8 cellular contexts compared by ENCODE assay signal in the genomic region with DNA sequence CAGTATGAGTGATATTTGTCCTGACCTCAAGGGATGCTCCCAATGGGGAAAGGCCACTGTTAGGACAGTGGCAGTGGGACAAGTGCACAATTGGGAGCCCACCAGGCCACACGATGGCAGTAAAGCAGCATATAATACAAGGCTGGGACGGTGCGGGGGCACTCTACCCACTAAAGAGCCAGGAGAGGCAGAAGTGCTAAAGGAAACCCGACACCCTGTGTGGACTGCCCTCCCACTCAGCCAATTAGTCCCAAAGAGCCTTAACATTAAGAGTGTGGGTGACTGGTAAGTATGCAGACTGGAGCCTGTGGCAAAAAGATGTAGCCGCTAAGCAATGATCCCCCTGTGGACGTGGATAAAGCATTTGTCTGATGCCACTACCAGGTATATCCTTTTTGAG. TPM values are rescaled to one million over a fixed set of nuclear protein-coding genes. Genes with fewer than 3 reads are reported as not detected.
A peak's percentile ranks its signal among the peaks of the same experiment; 100 is the strongest.
DNase-seq lines count a peak whose midpoint lies in the region; ATAC-seq and TF ChIP-seq lines count a peak whose summit lies in the region.

No MANE protein-coding gene starts in this region.

- H3K4me3 Mint-ChIP-seq in activated CD8-positive, alpha-beta T cell treated with anti-CD3 and anti-CD28 coated beads for 36 hours: no peak overlapping the region

- CTCF ChIA-PET in GM10248 (lab: Yijun Ruan, JAX): interaction anchor here (0.9 to 11.6 kb wide), 8 partner anchors 8 to 214 kb away, joined by 3 to 132 read pairs (median 4); a partner anchor contains a TSS
- CTCF ChIA-PET in activated CD8-positive, alpha-beta T cell treated with anti-CD3 and anti-CD28 coated beads for 36 hours (lab: Charles Lee): interaction anchor here (0.6 to 9.4 kb wide), 7 partner anchors 13 to 216 kb away, joined by 3 to 91 read pairs (median 3); no protein-coding TSS in a partner anchor

- DNase-seq in GM10248 (ENCODE audit: extremely low spot score) (peak; percentile 53), NCI-H774 (lab: John Stamatoyannopoulos, UW) (peak; percentile 22), mucosa of descending colon (peak; percentile 65 to 74 (median 65))
- DNase-seq in activated CD8-positive, alpha-beta T cell treated with anti-CD3 and anti-CD28 coated beads for 36 hours: peak; percentile 87
- peak; percentile 48 for DNase-seq in effector CD8-positive, alpha-beta T cell (lab: John Stamatoyannopoulos, UW)
- DNase-seq in stimulated activated CD8-positive, alpha-beta memory T cell treated with anti-CD3 and anti-CD28 coated beads, Interleukin-4, amount 100 ng/mL, for 24 hours (ENCODE audit: low read depth): peak; percentile 42

- H3K27me3 Mint-ChIP-seq in activated CD8-positive, alpha-beta T cell treated with anti-CD3 and anti-CD28 coated beads for 36 hours: no peaks in the 10 kb centered on the region

- H3K36me3 ChIP-seq in mucosa of descending colon (ENCODE audit: low read depth): no peaks in the 10 kb centered on the region

- TF ChIP-seq CTCF in GM10248 (IDR thresholded peaks at IDR 0.05; ENCODE audit: control extremely low read depth, extremely low read depth, low read depth, missing control alignments): peak; percentile 78
- peak; percentile 85 for TF ChIP-seq CTCF in activated CD8-positive, alpha-beta T cell treated with anti-CD3 and anti-CD28 coated beads for 36 hours (IDR thresholded peaks at IDR 0.05)
- TF ChIP-seq CTCF in mucosa of descending colon (IDR thresholded peaks at IDR 0.05): peak; percentile 21

- peaks cover 6% of the 10 kb centered on the region for H3K4me1 ChIP-seq in mucosa of descending colon (ENCODE audit: low read depth)

- POLR2A ChIA-PET in GM10248 (lab: Yijun Ruan, JAX): no interaction called here
- POLR2A ChIA-PET in activated CD8-positive, alpha-beta T cell treated with anti-CD3 and anti-CD28 coated beads for 36 hours (lab: Charles Lee): interaction anchor here (1.6 kb wide), 1 partner anchor 204 kb away, joined by 4 read pairs; no protein-coding TSS in a partner anchor

- H3K9me3 ChIP-seq in mucosa of descending colon: no peaks in the 10 kb centered on the region

- H3K27ac Mint-ChIP-seq in activated CD8-positive, alpha-beta T cell treated with anti-CD3 and anti-CD28 coated beads for 36 hours: no peak overlapping the region

- H3K4me3 ChIP-seq in mucosa of descending colon: no peak overlapping the region

- H3K4me1 Mint-ChIP-seq in activated CD8-positive, alpha-beta T cell treated with anti-CD3 and anti-CD28 coated beads for 36 hours (ENCODE audit: low read depth): no peaks in the 10 kb centered on the region

- ATAC-seq in HG03103 (IDR thresholded peaks at IDR 0.05; ENCODE audit: low read depth, unreplicated experiment) (peak; percentile 67), mucosa of descending colon (peak; percentile 87), HG02678 (IDR thresholded peaks at IDR 0.05; ENCODE audit: unreplicated experiment) (no peak)
- ATAC-seq in activated CD8-positive, alpha-beta T cell treated with anti-CD3 and anti-CD28 coated beads for 36 hours: peak; percentile 99

- H3K9me3 Mint-ChIP-seq in activated CD8-positive, alpha-beta T cell treated with anti-CD3 and anti-CD28 coated beads for 36 hours: no peaks in the 10 kb centered on the region

- H3K36me3 Mint-ChIP-seq in activated CD8-positive, alpha-beta T cell treated with anti-CD3 and anti-CD28 coated beads for 36 hours (ENCODE audit: low read depth): no peaks in the 10 kb centered on the region

- intact Hi-C loops in activated CD8-positive, alpha-beta T cell treated with anti-CD3 and anti-CD28 coated beads for 36 hours (cut with micrococcal nuclease): loop anchor here (1.0 kb wide), 1 partner anchor 205 kb away; no protein-coding TSS in a partner anchor
- intact Hi-C loops in mucosa of descending colon (cut with DNase I, micrococcal nuclease): no loop called here

RNA-seq across cellular contexts. Expression of a gene that starts 8.2 kb away (rescaled TPM):
- 10 to 100 TPM; 30.4 to 32.8 TPM for total RNA-seq in activated CD8-positive, alpha-beta T cell treated with anti-CD3 and anti-CD28 coated beads for 36 hours
- total RNA-seq in mucosa of descending colon: 10 to 100 TPM in 2 of 3 donors, 1 to 10 TPM in 1; 5.9 to 18.6 (median 12.5) TPM

RNA-seq across cellular contexts. Expression of a gene that starts 9.4 kb away (rescaled TPM):
- not detected for total RNA-seq in activated CD8-positive, alpha-beta T cell treated with anti-CD3 and anti-CD28 coated beads for 36 hours
- not detected for total RNA-seq in mucosa of descending colon

RNA-seq across cellular contexts. Expression of a gene that starts 44.5 kb away (rescaled TPM):
- 10 to 100 TPM; 34.1 to 38.4 TPM for total RNA-seq in activated CD8-positive, alpha-beta T cell treated with anti-CD3 and anti-CD28 coated beads for 36 hours
- total RNA-seq in mucosa of descending colon: 1 to 10 TPM; 3.4 to 6.9 (median 4.3) TPM

Comparison
In these comparisons a context has a peak if more than half of its experiments do, and no peak if none do; other contexts are left out.
1. DNase-seq: peak in every context shown above with its lines; median percentile 87 in activated CD8-positive, alpha-beta T cell treated with anti-CD3 and anti-CD28 coated beads for 36 hours; 65 in mucosa of descending colon; 53 in GM10248; 48 in effector CD8-positive, alpha-beta T cell; 42 in stimulated activated CD8-positive, alpha-beta memory T cell treated with anti-CD3 and anti-CD28 coated beads, Interleukin-4, amount 100 ng/mL, for 24 hours; 22 in NCI-H774.
2. CTCF ChIP-seq: peak in every context shown above with its lines; median percentile 85 in activated CD8-positive, alpha-beta T cell treated with anti-CD3 and anti-CD28 coated beads for 36 hours; 78 in GM10248; 21 in mucosa of descending colon.
3. RNA of a gene that starts 44.5 kb away (total RNA-seq): 34.1 to 38.4 TPM in activated CD8-positive, alpha-beta T cell treated with anti-CD3 and anti-CD28 coated beads for 36 hours; 3.4 to 6.9 TPM in mucosa of descending colon; every median in the first group is over 4 times any median in the second.